1 cellular context compared by ENCODE assay signal in genomic region chr22:19432092-19432844, GRCh38.
TF ChIP-seq lines count a peak whose summit lies in the region.

MRPL40 (plus strand) TSS chr22:19432545; CDS start chr22:19432555, 10 bp downstream.

TF ChIP-seq in K562, 482 proteins besides CTCF, POLR2A, EP300 and RAD21 (continued from another document and continues in another):
- no peak for TF ChIP-seq TRIM25 (IDR thresholded peaks at IDR 0.05; ENCODE audit: borderline replicate concordance)
- TF ChIP-seq BDP1 (IDR thresholded peaks at IDR 0.05; ENCODE audit: insufficient read depth, insufficient read length) = no peak
- TF ChIP-seq JUND (IDR thresholded peaks at IDR 0.05; ENCODE audit: borderline replicate concordance, low read depth, low read length) = peak; percentile 95
- no peak for TF ChIP-seq JUND (tag; IDR thresholded peaks at IDR 0.05; ENCODE audit: borderline replicate concordance, low read depth, low read length)
- no peak for TF ChIP-seq CCAR2 (IDR thresholded peaks at IDR 0.05; ENCODE audit: low read depth, low read length)
- no peak for TF ChIP-seq CUX1 (CRISPR knock-in tag; IDR thresholded peaks at IDR 0.05)
- no peak for TF ChIP-seq FOS (IDR thresholded peaks at IDR 0.05; ENCODE audit: extremely low read depth, insufficient read length)
- TF ChIP-seq MYNN (IDR thresholded peaks at IDR 0.05) = no peak
- no peak for TF ChIP-seq MYNN (CRISPR knock-in tag; IDR thresholded peaks at IDR 0.05)
- no peak for TF ChIP-seq DPF2 (IDR thresholded peaks at IDR 0.05)
- no peak; a peak in 2 of 4 replicates for TF ChIP-seq ETV6 (IDR thresholded peaks at IDR 0.05; ENCODE audit: borderline replicate concordance in 1 of 2, low read depth in 2 of 2, low read length in 1 of 2)
- no peak for TF ChIP-seq ETV6 (CRISPR knock-in tag; IDR thresholded peaks at IDR 0.05; ENCODE audit: borderline replicate concordance)
- no peak for TF ChIP-seq MITF (IDR thresholded peaks at IDR 0.05)
- TF ChIP-seq MAZ (CRISPR knock-in tag; conservative IDR thresholded peaks at IDR 0.05 in 1 of 2, IDR thresholded peaks at IDR 0.05 in 1 of 2) = peak; percentile 100
- TF ChIP-seq THAP12 (CRISPR knock-in tag; IDR thresholded peaks at IDR 0.05) = peak; percentile 99
- no peak for TF ChIP-seq TAF1 (IDR thresholded peaks at IDR 0.05; ENCODE audit: control insufficient read depth, extremely low read depth, insufficient read depth, low read length, severe bottlenecking)
- TF ChIP-seq SP1 (CRISPR knock-in tag; IDR thresholded peaks at IDR 0.05) = no peak
- TF ChIP-seq CAMTA2 (CRISPR knock-in tag; conservative IDR thresholded peaks at IDR 0.05) = peak; percentile 98
- peak; percentile 97 for TF ChIP-seq NR4A1 (CRISPR knock-in tag; IDR thresholded peaks at IDR 0.05)
- peak; percentile 94 for TF ChIP-seq NR4A1 (tag; IDR thresholded peaks at IDR 0.05)
- peak; percentile 77 for TF ChIP-seq GTF2A2 (tag; IDR thresholded peaks at IDR 0.05)
- no peak for TF ChIP-seq ZNF124 (CRISPR knock-in tag; IDR thresholded peaks at IDR 0.05)
- TF ChIP-seq RAD51 (IDR thresholded peaks at IDR 0.05; ENCODE audit: borderline replicate concordance, low read depth) = no peak
- TF ChIP-seq IRF1 (CRISPR knock-in tag; IDR thresholded peaks at IDR 0.05; ENCODE audit: borderline replicate concordance) = no peak
- no peak for TF ChIP-seq BCOR (IDR thresholded peaks at IDR 0.05)
- peak; percentile 100; the same call in 1 of the 2 replicates for TF ChIP-seq RBM17 (IDR thresholded peaks at IDR 0.05; ENCODE audit: borderline replicate concordance, low read depth, low read length)
- no peak for TF ChIP-seq MNT (conservative IDR thresholded peaks at IDR 0.05)
- TF ChIP-seq TCFL5 (CRISPR knock-in tag; conservative IDR thresholded peaks at IDR 0.05) = 0 out of 2 replicates have a peak, but pooled peaks have one; percentile 65
- peak; percentile 64 to 90; a peak in 2 of 4 replicates for TF ChIP-seq SRF (CRISPR knock-in tag; IDR thresholded peaks at IDR 0.05)
- TF ChIP-seq PREB (CRISPR knock-in tag; IDR thresholded peaks at IDR 0.05) = no peak
- no peak for TF ChIP-seq ZNF830 (CRISPR knock-in tag; IDR thresholded peaks at IDR 0.05)
- TF ChIP-seq ZNF395 (CRISPR knock-in tag; IDR thresholded peaks at IDR 0.05) = no peak
- no peak for TF ChIP-seq ZNF143 (CRISPR knock-in tag; IDR thresholded peaks at IDR 0.05)
- TF ChIP-seq YY1 (IDR thresholded peaks at IDR 0.05; ENCODE audit: borderline replicate concordance in 1 of 3, control insufficient read depth in 1 of 3, extremely low read depth in 1 of 3, insufficient read depth in 3 of 3, insufficient read length in 1 of 3, insufficient replicate concordance in 2 of 3, low read depth in 1 of 3, low read length in 2 of 3) = peak in 2 of 3 experiments; percentile 93 to 98
- no peak for TF ChIP-seq HMG20A (CRISPR knock-in tag; conservative IDR thresholded peaks at IDR 0.05)
- no peak for TF ChIP-seq ZNF12 (CRISPR knock-in tag; IDR thresholded peaks at IDR 0.05)
- no peak for TF ChIP-seq ZNF518B (CRISPR knock-in tag; IDR thresholded peaks at IDR 0.05)
- TF ChIP-seq ZBTB2 (IDR thresholded peaks at IDR 0.05) = no peak
- peak; percentile 77 for TF ChIP-seq SMAD1 (IDR thresholded peaks at IDR 0.05; ENCODE audit: low read depth, low read length, partially characterized antibody)
- peak; percentile 97 for TF ChIP-seq ZNF165 (CRISPR knock-in tag; IDR thresholded peaks at IDR 0.05; ENCODE audit: borderline replicate concordance)
